15 cellular contexts compared by ENCODE assay signal in genomic region chr5:69004127-69004526, GRCh38.
DNase-seq lines count a peak whose midpoint lies in the region; ATAC-seq, FAIRE-seq and TF ChIP-seq lines count a peak whose summit lies in the region.
"Had no signal": no experiment of that assay in that cellular context is flagged by ENCODE, and none has a peak within 500 bp of the region (broad histone marks: within the 10 kb centered on the region; RNA-seq: fewer than 3 reads in every experiment).

No MANE protein-coding gene starts in this region.

- H3K36me3 ChIP-seq in HepG2 (replicated peaks in 1 of 2; ENCODE audit: control insufficient read depth in 1 of 2, insufficient read depth in 2 of 2, low read length in 2 of 2) (no peaks in the 10 kb centered on the region), right lobe of liver (no peaks in the 10 kb centered on the region), K562 (ENCODE audit: control insufficient read depth, insufficient read depth, low read length) (no peaks in the 10 kb centered on the region), neuronal stem cell (replicated peaks in 1 of 2; ENCODE audit: control insufficient read depth in 2 of 2, insufficient read depth in 2 of 2, low read length in 2 of 2) (no peaks in the 10 kb centered on the region)
- H3K36me3 ChIP-seq: BLaER1 treated with 17β-estradiol and CSF1 and Interleukin-3, amounts not matched to agents 10 nM and 100 nM had no signal

- H4K91ac ChIP-seq in neuronal stem cell (ENCODE audit: low read depth, low read length, poor library complexity): no peak overlapping the region

- H2AFZ ChIP-seq in HepG2 (ENCODE audit: low read length) (no peak overlapping the region), K562 (ENCODE audit: low read depth, low read length) (no peak overlapping the region), neuronal stem cell (ENCODE audit: low read length) (peak overlapping the region; percentile 27)

- in situ Hi-C loops in HepG2 (cut with HindIII; ENCODE audit: extremely low pct_ligation_motif_present, low pct_unique_long_range_greater_than_20kb) (no loop called here), K562 (cut with MboI) (no loop called here)

- intact Hi-C loops in HepG2 (cut with micrococcal nuclease; ENCODE audit: unreplicated experiment): no loop called here
- intact Hi-C loops in right lobe of liver (cut with DNase I): no loop called here
- intact Hi-C loops in K562 (cut with micrococcal nuclease): loop anchor here (10.0 kb wide), 1 partner anchor 119 kb away; no protein-coding TSS in a partner anchor

- H3K4me3 ChIP-seq in HepG2 (replicated peaks in 1 of 3; ENCODE audit: insufficient read depth in 1 of 3, low read depth in 2 of 3, low read length in 3 of 3): no peak overlapping the region
- H3K4me3 ChIP-seq in right lobe of liver: no peak overlapping the region
- H3K4me3 ChIP-seq in K562: no peak overlapping the region
- no peak overlapping the region for H3K4me3 ChIP-seq in neuronal stem cell (ENCODE audit: low read length in 2 of 2)
- H3K4me3 ChIP-seq: BLaER1 treated with 17β-estradiol and CSF1 and Interleukin-3, amounts not matched to agents 10 nM and 100 nM had no signal

- no peaks in the 10 kb centered on the region for H4K20me1 ChIP-seq in HepG2 (ENCODE audit: insufficient read depth, low read length)
- no peaks in the 10 kb centered on the region for H4K20me1 ChIP-seq in K562 (replicated peaks; ENCODE audit: control insufficient read depth, insufficient read depth, low read length)
- H4K20me1 ChIP-seq: BLaER1 treated with 17β-estradiol and CSF1 and Interleukin-3, amounts not matched to agents 10 nM and 100 nM had no signal

- POLR2A ChIA-PET in HepG2 (lab: Yijun Ruan, JAX) (no interaction called here), K562 (lab: Yijun Ruan, JAX) (no interaction called here)

- H3K27ac ChIP-seq in HepG2 (ENCODE audit: extremely low read length, insufficient read depth, low read length): no peak overlapping the region
- no peak overlapping the region for H3K27ac ChIP-seq in right lobe of liver
- no peak overlapping the region for H3K27ac ChIP-seq in K562 (ENCODE audit: extremely low read depth, low read depth, low read length)
- no peak overlapping the region for H3K27ac ChIP-seq in neuronal stem cell (replicated peaks; ENCODE audit: low read length)
- H3K27ac ChIP-seq: BLaER1 treated with 17β-estradiol and CSF1 and Interleukin-3, amounts not matched to agents 10 nM and 100 nM had no signal

- FAIRE-seq in HepG2 (lab: Jason Lieb, UNC) (no peak), K562 (lab: Jason Lieb, UNC) (no peak)
- FAIRE-seq: H1 had no signal

- H3K9me3 ChIP-seq in HepG2 (ENCODE audit: low read length) (no peaks in the 10 kb centered on the region), right lobe of liver (no peaks in the 10 kb centered on the region), K562 (replicated peaks; ENCODE audit: control insufficient read depth, insufficient read depth, low read depth, low read length) (no peaks in the 10 kb centered on the region), neuronal stem cell (replicated peaks in 1 of 2; ENCODE audit: control insufficient read depth in 2 of 2, insufficient read depth in 1 of 2, low read depth in 1 of 2, low read length in 2 of 2) (peaks cover 0 to 2% of the 10 kb centered on the region in 2 donors)
- H3K9me3 ChIP-seq: BLaER1 treated with 17β-estradiol and CSF1 and Interleukin-3, amounts not matched to agents 10 nM and 100 nM had no signal

- no peak for TF ChIP-seq CTCF in HepG2 (CRISPR knock-in tag; IDR thresholded peaks at IDR 0.05)
- no peak for TF ChIP-seq CTCF in right lobe of liver (IDR thresholded peaks at IDR 0.05)
- no peak for TF ChIP-seq CTCF in K562 (IDR thresholded peaks at IDR 0.05 in 2 of 3, conservative IDR thresholded peaks at IDR 0.05 in 1 of 3; ENCODE audit: insufficient read depth in 2 of 3, low read depth in 1 of 3, low read length in 3 of 3)

- TF ChIP-seq POLR2A in HepG2 (IDR thresholded peaks at IDR 0.05; ENCODE audit: insufficient read depth in 1 of 2, low read depth in 2 of 2, low read length in 2 of 2) (no peak), right lobe of liver (IDR thresholded peaks at IDR 0.05) (no peak), K562 (conservative IDR thresholded peaks at IDR 0.05) (no peak)

- TF ChIP-seq EP300 in HepG2 (IDR thresholded peaks at IDR 0.05; ENCODE audit: low read depth in 2 of 2, low read length in 2 of 2) (no peak), HepG2 (CRISPR knock-in tag; IDR thresholded peaks at IDR 0.05; ENCODE audit: borderline replicate concordance) (no peak), K562 (IDR thresholded peaks at IDR 0.05; ENCODE audit: low read length) (no peak)

- no peak overlapping the region for H2AK5ac ChIP-seq in neuronal stem cell (ENCODE audit: low read depth, low read length)

- no peaks in the 10 kb centered on the region for H3K79me1 ChIP-seq in neuronal stem cell (ENCODE audit: low read depth, low read length)

- H3K4me2 ChIP-seq in HepG2 (ENCODE audit: low read depth, low read length) (no peak overlapping the region), K562 (ENCODE audit: insufficient read depth, low read length) (no peak overlapping the region), neuronal stem cell (ENCODE audit: insufficient read depth, low read length, poor library complexity, severe bottlenecking) (no peak overlapping the region)
- H3K4me2 ChIP-seq: BLaER1 treated with 17β-estradiol and CSF1 and Interleukin-3, amounts not matched to agents 10 nM and 100 nM had no signal

- no peak overlapping the region for H3K23ac ChIP-seq in neuronal stem cell (ENCODE audit: low read depth, low read length, poor library complexity)

- no TSS peak for BruUV-seq in HepG2 (replicated peaks; lab: Mats Ljungman, UMichigan)
- no TSS peak for BruUV-seq in K562 (replicated peaks; lab: Mats Ljungman, UMichigan)

- ATAC-seq in HepG2 (no peak), right lobe of liver (no peak), K562 (no peak)
- ATAC-seq: CD8-positive, alpha-beta T cell had no signal

- no peak overlapping the region for H2BK120ac ChIP-seq in neuronal stem cell (ENCODE audit: low read depth, low read length)

- no peak overlapping the region for H4K8ac ChIP-seq in neuronal stem cell (ENCODE audit: low read depth, low read length)

- H3K18ac ChIP-seq in neuronal stem cell (ENCODE audit: low read length): no peak overlapping the region

- H3K27me3 ChIP-seq in HepG2 (ENCODE audit: control insufficient read depth in 1 of 2, insufficient read depth in 2 of 2, low read length in 2 of 2) (no peaks in the 10 kb centered on the region; a peak in 1 of 5 replicates), right lobe of liver (no peaks in the 10 kb centered on the region), K562 (ENCODE audit: control insufficient read depth in 2 of 2, insufficient read depth in 2 of 2, low read length in 2 of 2) (peaks cover 0 to 4% of the 10 kb centered on the region in 2 experiments; a peak in 1 of 5 replicates), neuronal stem cell (ENCODE audit: control insufficient read depth in 3 of 3, insufficient read depth in 3 of 3, low read depth in 1 of 3, low read length in 3 of 3) (no peaks in the 10 kb centered on the region)
- H3K27me3 ChIP-seq: BLaER1 treated with 17β-estradiol and CSF1 and Interleukin-3, amounts not matched to agents 10 nM and 100 nM had no signal

- no peak overlapping the region for H2BK15ac ChIP-seq in neuronal stem cell (ENCODE audit: low read length)

- no peak overlapping the region for H3K4ac ChIP-seq in neuronal stem cell (ENCODE audit: low read length)

- H3K4me1 ChIP-seq in HepG2 (ENCODE audit: insufficient read depth, low read length) (no peaks in the 10 kb centered on the region), right lobe of liver (no peaks in the 10 kb centered on the region), K562 (replicated peaks in 1 of 2; ENCODE audit: control insufficient read depth in 2 of 2, insufficient read depth in 2 of 2, low read length in 2 of 2) (no peaks in the 10 kb centered on the region), neuronal stem cell (ENCODE audit: control insufficient read depth in 2 of 2, insufficient read depth in 1 of 2, low read depth in 1 of 2, low read length in 2 of 2) (no peaks in the 10 kb centered on the region)
- H3K4me1 ChIP-seq: BLaER1 treated with 17β-estradiol and CSF1 and Interleukin-3, amounts not matched to agents 10 nM and 100 nM had no signal

- H2BK5ac ChIP-seq in neuronal stem cell (ENCODE audit: low read length): no peak overlapping the region

- H3K14ac ChIP-seq in neuronal stem cell (ENCODE audit: low read length): no peak overlapping the region

- 1% methylated on average over 3 of the region's 3 CpGs for WGBS in HepG2 (ENCODE audit: low lambda C conversion rate)
- WGBS in right lobe of liver (ENCODE audit: insufficient coverage, low coverage, low lambda C conversion rate, missing lambda C conversion rate): 64% methylated on average over 3 of the region's 3 CpGs
- WGBS in K562 (ENCODE audit: insufficient coverage, low coverage, missing lambda C conversion rate): 2% methylated on average over 3 of the region's 3 CpGs
- WGBS in neuronal stem cell (ENCODE audit: extremely low coverage in 2 of 2, insufficient read length in 2 of 2, insufficient replicate concordance in 1 of 2), 2 donors: no CpG with 5 or more reads among the region's 3 CpGs

- DNase-seq in HepG2 (ENCODE audit: low spot score): no peak
- no peak for DNase-seq in right lobe of liver
- no peak for DNase-seq in K562 (ENCODE audit: extremely low read depth in 1 of 4, low spot score in 3 of 4)
- DNase-seq in neuronal stem cell (ENCODE audit: low spot score): no peak
- DNase-seq in cortex of kidney (lab: John Stamatoyannopoulos, UW): no peak
- no peak for DNase-seq in HuH-7.5 (ENCODE audit: low spot score)
- no peak for DNase-seq in activated CD4-positive, alpha-beta T cell treated with anti-CD3 and anti-CD28 coated beads for 4 hours
- DNase-seq: 8988T; Calu3; CD8-positive, alpha-beta T cell; DMS79 treated with DMSO at 0.1 percent for 48 hours; GF-D8; H9 had no signal

- no peaks in the 10 kb centered on the region for H3K79me2 ChIP-seq in HepG2 (ENCODE audit: insufficient read depth, low read length)
- H3K79me2 ChIP-seq in K562 (ENCODE audit: control insufficient read depth, insufficient read depth, low read length): no peaks in the 10 kb centered on the region

- H3K9ac ChIP-seq in HepG2 (ENCODE audit: insufficient read depth, low read depth, low read length): no peak overlapping the region
- no peak overlapping the region for H3K9ac ChIP-seq in K562 (ENCODE audit: insufficient read depth in 1 of 2, low read depth in 2 of 2, low read length in 2 of 2)
- H3K9ac ChIP-seq in neuronal stem cell (ENCODE audit: low read depth, low read length, poor library complexity): no peak overlapping the region
- H3K9ac ChIP-seq: BLaER1 treated with 17β-estradiol and CSF1 and Interleukin-3, amounts not matched to agents 10 nM and 100 nM had no signal

- CTCF ChIA-PET in HepG2 (lab: Yijun Ruan, JAX; ENCODE audit: low intra/inter-chr PET ratio, low total read pairs): no interaction called here
- CTCF ChIA-PET in K562 (lab: Yijun Ruan, JAX; ENCODE audit: low intra/inter-chr PET ratio): no interaction called here

- TF ChIP-seq RAD21 in HepG2 (CRISPR knock-in tag; IDR thresholded peaks at IDR 0.05) (no peak), K562 (CRISPR knock-in tag; conservative IDR thresholded peaks at IDR 0.05 in 1 of 2, IDR thresholded peaks at IDR 0.05 in 1 of 2) (no peak)

- no peaks in the 10 kb centered on the region for H3K9me1 ChIP-seq in K562 (ENCODE audit: control insufficient read depth, insufficient read depth, low read length)

- H2BK12ac ChIP-seq in neuronal stem cell (ENCODE audit: low read length): no peak overlapping the region

Comparison
In these comparisons a context has a peak if more than half of its experiments do, and no peak if none do; other contexts are left out.
1. Of the 241 proteins assayed by ChIP-seq in both HepG2 and K562: peak only in HepG2: none; only in K562: CEBPG; in both: CEBPB; in neither: 238; mixed calls (peak in some experiments, not most) for 1.